ENCODE assay signal across 8 cellular contexts in the genomic region with DNA sequence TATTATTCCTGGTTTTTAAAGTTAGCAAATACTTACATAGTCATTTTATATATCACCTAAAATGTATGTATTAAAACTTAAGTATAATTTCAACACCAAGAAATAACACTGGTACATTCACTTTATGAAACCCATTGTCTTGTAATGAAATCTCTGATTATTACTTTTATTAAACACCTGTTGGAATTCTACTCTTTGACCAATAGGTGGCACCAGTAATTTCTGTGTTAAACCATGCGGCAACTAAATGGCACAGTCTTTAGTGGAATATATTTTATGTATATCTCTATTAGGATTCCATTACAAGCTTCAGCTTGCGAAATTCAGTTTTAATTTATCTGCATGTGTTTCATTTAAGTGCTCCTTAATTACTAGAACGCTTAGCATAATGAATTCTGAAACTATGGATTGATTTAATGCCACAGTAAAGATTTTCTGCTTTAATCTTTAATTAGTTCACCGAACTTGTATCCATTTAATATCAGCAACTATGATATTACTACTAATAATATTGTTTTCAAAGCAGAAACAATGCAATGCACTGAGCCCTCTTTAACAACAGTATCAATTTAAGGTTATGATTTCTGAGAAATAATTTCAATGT.
DNase-seq lines count a peak whose midpoint lies in the region; ATAC-seq, FAIRE-seq and TF ChIP-seq lines count a peak whose summit lies in the region.

No MANE protein-coding gene starts in this region.

- intact Hi-C loops in sigmoid colon (cut with DNase I) = no loop called here

- peak; percentile 57 for DNase-seq in EH (ENCODE audit: low read depth)
- DNase-seq in NAMALWA (ENCODE audit: low spot score) = peak; percentile 71
- peak; percentile 18 for DNase-seq in kidney epithelial cell (ENCODE audit: low read depth)
- no peak for DNase-seq in GM12891 (ENCODE audit: insufficient read length, low spot score)
- DNase-seq in stimulated activated CD4-positive, alpha-beta T cell treated with anti-CD3 and anti-CD28 coated beads, Interleukin-2, amount 100 ng/mL, for 24 hours = no peak
- DNase-seq in sigmoid colon = no peak

- H3K9me3 ChIP-seq in sigmoid colon = no peaks in the 10 kb centered on the region

- H3K4me3 ChIP-seq in kidney epithelial cell (ENCODE audit: low read depth, low read length) = no peak overlapping the region
- H3K4me3 ChIP-seq in sigmoid colon = no peak overlapping the region

- 29 to 36% methylated on average over 4 of the region's 4 CpGs for WGBS in sigmoid colon, 2 donors

- H3K27ac ChIP-seq in VCaP (no peak overlapping the region), sigmoid colon (no peak overlapping the region)

- H3K36me3 ChIP-seq in kidney epithelial cell (ENCODE audit: control insufficient read depth, insufficient read depth, low read length) = no peaks in the 10 kb centered on the region
- no peaks in the 10 kb centered on the region for H3K36me3 ChIP-seq in sigmoid colon

- TF ChIP-seq CTCF in VCaP (conservative IDR thresholded peaks at IDR 0.05) (peak; percentile 89), kidney epithelial cell (IDR thresholded peaks at IDR 0.05; ENCODE audit: insufficient read depth, low read length, poor library complexity, severe bottlenecking) (peak; percentile 51), sigmoid colon (IDR thresholded peaks at IDR 0.05) (peak in 2 of 4 experiments; percentile 30 to 57)

- H3K4me1 ChIP-seq in sigmoid colon = no peaks in the 10 kb centered on the region

- no peak for FAIRE-seq in GM12891 (lab: Jason Lieb, UNC)

- ATAC-seq in GM21737 (IDR thresholded peaks at IDR 0.05; ENCODE audit: unreplicated experiment) = peak; percentile 57

- no peaks in the 10 kb centered on the region for H3K27me3 ChIP-seq in kidney epithelial cell (ENCODE audit: control insufficient read depth, insufficient read depth, low read length)
- H3K27me3 ChIP-seq in sigmoid colon = no peaks in the 10 kb centered on the region

- no peak for TF ChIP-seq EP300 in sigmoid colon (IDR thresholded peaks at IDR 0.05)

- TF ChIP-seq POLR2A in GM12891 (IDR thresholded peaks at IDR 0.05; ENCODE audit: low read depth, low read length) = no peak
- no peak for TF ChIP-seq POLR2A in sigmoid colon (IDR thresholded peaks at IDR 0.05)

TF ChIP-seq in GM12891, 5 proteins besides CTCF, POLR2A, EP300 and RAD21:
- TF ChIP-seq PAX5 (IDR thresholded peaks at IDR 0.05; ENCODE audit: insufficient read depth, low read length, severe bottlenecking) (no peak), SPI1 (IDR thresholded peaks at IDR 0.05; ENCODE audit: low read depth, low read length) (no peak), POLR2AphosphoS5 (IDR thresholded peaks at IDR 0.05; ENCODE audit: low read depth, low read length) (no peak), POU2F2 (IDR thresholded peaks at IDR 0.05; ENCODE audit: low read depth, low read length) (no peak)
TF ChIP-seq in GM12891: peak in this region for 0.

Comparison
In these comparisons a context has a peak if more than half of its experiments do, and no peak if none do; other contexts are left out.
1. DNase-seq: peak in EH (single experiment), NAMALWA (single experiment) and kidney epithelial cell (single experiment); none in GM12891 (single experiment), stimulated activated CD4-positive, alpha-beta T cell treated with anti-CD3 and anti-CD28 coated beads, Interleukin-2, amount 100 ng/mL, for 24 hours (0 of 2) and sigmoid colon (single experiment).